8 cellular contexts compared by ENCODE assay signal in the genomic region with DNA sequence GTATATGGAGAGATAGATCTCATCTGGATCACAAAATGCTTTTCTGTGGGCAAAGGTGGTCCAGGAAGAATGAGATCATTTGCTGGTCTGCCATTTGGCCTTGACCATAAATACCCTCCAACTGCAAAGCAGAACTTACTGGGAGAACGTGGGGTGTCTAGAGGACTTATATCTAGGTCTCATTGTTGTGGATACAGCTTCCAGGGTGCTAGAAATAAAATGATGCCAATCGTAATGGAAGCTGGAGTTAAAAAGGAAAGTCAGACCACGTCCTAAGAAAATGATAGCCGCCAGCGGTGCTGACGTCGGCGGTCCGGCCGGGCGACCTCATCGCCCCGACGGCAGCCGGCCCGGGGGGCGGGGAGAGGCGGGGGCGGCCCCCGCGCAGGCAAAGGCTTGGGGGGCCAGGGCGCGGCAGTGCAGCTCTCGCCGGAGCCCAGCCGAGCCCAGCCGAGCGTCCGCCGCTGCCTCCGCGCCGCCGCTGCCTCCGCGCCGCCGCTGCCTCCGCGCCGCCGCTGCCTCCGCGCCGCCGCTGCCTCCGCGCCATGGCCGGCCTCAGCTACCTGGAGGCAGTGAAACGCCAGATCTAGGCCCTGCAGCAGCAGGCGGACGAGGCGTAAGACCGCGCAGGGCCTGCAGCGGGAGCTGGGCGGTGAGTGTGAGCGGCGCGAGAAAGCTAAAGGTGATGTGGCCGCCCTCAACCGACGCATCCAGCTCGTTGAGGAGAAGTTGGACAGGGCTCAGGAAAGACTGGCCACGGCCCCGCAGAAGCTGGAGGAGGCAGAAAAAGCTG.
A peak's percentile ranks its signal among the peaks of the same experiment; 100 is the strongest.
DNase-seq lines count a peak whose midpoint lies in the region; ATAC-seq and TF ChIP-seq lines count a peak whose summit lies in the region.

No MANE protein-coding gene starts in this region.

- peaks cover 0 to 6% (median 0%) of the 10 kb centered on the region in 5 experiments for H3K9me3 Mint-ChIP-seq in brain

- H3K27ac ChIP-seq in HL-60 (replicated peaks), result peak overlapping the region; percentile 68

- no peak for TF ChIP-seq CTCF in HL-60 (IDR thresholded peaks at IDR 0.05; ENCODE audit: insufficient read depth, low read length)
- TF ChIP-seq CTCF in brain (conservative IDR thresholded peaks at IDR 0.05), result no peak

- peaks cover 24% of the 10 kb centered on the region for H3K27me3 Mint-ChIP-seq in brain

- peak overlapping the region; percentile 48 for H3K4me3 ChIP-seq in HL-60 (replicated peaks; ENCODE audit: insufficient read depth, low read length)

- H3K4me1 Mint-ChIP-seq in brain, result peaks cover 8% of the 10 kb centered on the region

- peak overlapping the region; percentile 73 to 94 (median 85) for H3K4me3 Mint-ChIP-seq in brain

- DNase-seq in DMS114 treated with DMSO at 0.1 percent for 48 hours (lab: John Stamatoyannopoulos, UW; ENCODE audit: unreplicated experiment) (peak; percentile 10), HL-60 (ENCODE audit: low read depth in 1 of 2, low spot score in 1 of 2) (peak in 1 of 2 experiments; percentile 6), T-helper 2 cell (peak; percentile 7 to 79 (median 30)), inferior parietal cortex (ENCODE audit: extremely low spot score) (peak; percentile 18), GF-D8 (lab: John Stamatoyannopoulos, UW) (no peak)
- peak; percentile 8 to 34 (median 21) for DNase-seq in stimulated activated CD4-positive, alpha-beta T cell treated with anti-CD3 and anti-CD28 coated beads, Interleukin-12 subunit alpha, Interleukin-12 subunit beta, amount 100 ng/mL, for 48 hours (ENCODE audit: low read depth in 2 of 3, low spot score in 1 of 3)

- H3K27ac Mint-ChIP-seq in brain, result peak overlapping the region in 3 of 5 experiments; percentile 57 to 81 (median 59)

- H3K27me3 ChIP-seq in HL-60 (ENCODE audit: insufficient read depth, poor library complexity, severe bottlenecking), result no peaks in the 10 kb centered on the region

- peak; percentile 86 for ATAC-seq in GM21381 (IDR thresholded peaks at IDR 0.05; ENCODE audit: unreplicated experiment)

- no peaks in the 10 kb centered on the region for H3K36me3 Mint-ChIP-seq in brain
